Comparison of ENCODE assay signal across 28 cellular contexts in the genomic region with DNA sequence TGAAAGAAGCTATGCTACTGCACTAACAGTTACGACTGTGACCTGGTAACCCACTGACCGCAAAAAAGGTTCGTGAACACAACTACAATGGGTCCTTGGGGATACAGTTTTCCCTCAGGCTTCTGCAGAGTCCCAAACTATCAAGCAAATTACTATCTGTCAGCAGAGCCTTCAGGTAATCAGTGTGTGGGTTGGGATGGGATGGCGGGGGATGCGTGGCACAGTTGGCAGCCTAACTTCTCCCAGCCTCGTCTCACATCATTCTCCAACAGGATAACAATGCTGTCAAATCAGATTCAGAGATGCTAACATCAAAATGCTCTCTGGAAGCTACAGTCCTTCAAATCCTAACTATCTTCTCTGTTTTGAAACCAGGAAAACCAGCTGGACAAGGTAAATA.
"Had no signal": no experiment of that assay in that cellular context is flagged by ENCODE, and none has a peak within 500 bp of the region (broad histone marks: within the 10 kb centered on the region; RNA-seq: fewer than 3 reads in every experiment).

No MANE protein-coding gene starts in this region.

- ATAC-seq: natural killer cell; right cardiac atrium; sciatic nerve; stimulated activated naive B cell treated with anti-CD40 and anti-IgM and Interleukin-4, amounts not matched to agents 10 μg/mL and 1 μg/mL and 100 μg/mL, for 72 hours; stimulated activated naive CD8-positive, alpha-beta T cell treated with anti-CD3 and anti-CD28 coated beads, Interleukin-15, Interleukin-2, amounts not matched to agents 100 U/mL and 50 U/mL, for 24 hours; upper lobe of right lung had no signal

- H3K4me2 ChIP-seq: neural progenitor cell had no signal

- H3K27me3 ChIP-seq: neural progenitor cell, neutrophil, stomach, suprapubic skin, tibial artery, upper lobe of right lung had no signal

- H3K36me3 ChIP-seq: neural progenitor cell, neutrophil, upper lobe of right lung had no signal

- H3K27ac ChIP-seq: left ventricle myocardium inferior, neural progenitor cell, neutrophil, parathyroid adenoma, psoas muscle, skin epidermis, stomach, suprapubic skin, thoracic aorta, tibial artery, upper lobe of right lung had no signal

- H2AFZ ChIP-seq: neural progenitor cell, parathyroid adenoma had no signal

- H3K9ac ChIP-seq: neural progenitor cell, parathyroid adenoma had no signal

- H3K4me3 ChIP-seq: left ventricle myocardium inferior, lung, neural progenitor cell, psoas muscle, skin epidermis, stomach, suprapubic skin, thoracic aorta, tibial artery, upper lobe of right lung had no signal

- H3K9me3 ChIP-seq: left ventricle myocardium inferior, neutrophil, psoas muscle, stomach, suprapubic skin, thoracic aorta, tibial artery, upper lobe of right lung had no signal

- H3K4me1 ChIP-seq: neural progenitor cell, suprapubic skin, upper lobe of right lung had no signal

- DNase-seq: hypothalamus; immature natural killer cell; left ventricle myocardium inferior; mesendoderm; naive B cell; natural killer cell; nephron progenitor cell; occipital lobe; psoas muscle; right cardiac atrium; stimulated activated CD4-positive, alpha-beta T cell treated with anti-CD3 and anti-CD28 coated beads, Interleukin-12 subunit alpha, Interleukin-12 subunit beta, amount 100 ng/mL, for 4 hours; stimulated activated CD4-positive, alpha-beta T cell treated with anti-CD3 and anti-CD28 coated beads, Interleukin-15, amount 100 ng/mL, for 24 hours; stimulated activated CD4-positive, alpha-beta T cell treated with anti-CD3 and anti-CD28 coated beads, Interleukin-2, amount 100 ng/mL, for 24 hours; stimulated activated CD4-positive, alpha-beta T cell treated with anti-CD3 and anti-CD28 coated beads, Interleukin-4, amount 100 ng/mL, for 1 hour; stimulated activated naive B cell treated with anti-CD40 and anti-IgM and Interleukin-4, amounts not matched to agents 10 μg/mL and 1 μg/mL and 100 μg/mL, for 72 hours; stimulated activated naive CD8-positive, alpha-beta T cell treated with anti-CD3 and anti-CD28 coated beads, Interleukin-15, Interleukin-2, amounts not matched to agents 100 U/mL and 50 U/mL, for 24 hours; stomach; tibial artery; trophoblast cell; upper lobe of right lung had no signal

- H3K79me2 ChIP-seq: parathyroid adenoma had no signal
